In genomic region chr1:113452921-113453770, GRCh38 we compare ENCODE assay signal across 8 cellular contexts.
DNase-seq lines count a peak whose midpoint lies in the region; ATAC-seq and TF ChIP-seq lines count a peak whose summit lies in the region.

No MANE protein-coding gene starts in this region.

- H3K4me1 Mint-ChIP-seq in naive thymus-derived CD4-positive, alpha-beta T cell: peaks cover 0 to 8% (median 0%) of the 10 kb centered on the region in 7 donors

- POLR2A ChIA-PET in naive thymus-derived CD4-positive, alpha-beta T cell (lab: Charles Lee): no interaction called here

- peaks cover 0 to 16% (median 3%) of the 10 kb centered on the region in 11 donors for H3K9me3 Mint-ChIP-seq in naive thymus-derived CD4-positive, alpha-beta T cell

- intact Hi-C loops in dorsolateral prefrontal cortex (cut with DNase I): loop anchor here in 1 of 2 donors (2.0 kb wide), 1 partner anchor 312 kb away; no protein-coding TSS in a partner anchor
- intact Hi-C loops in naive thymus-derived CD4-positive, alpha-beta T cell (cut with micrococcal nuclease): loop anchor here (1.0 to 5.0 kb wide), 2 partner anchors 61 to 313 kb away; partner anchors contain the start of gene MAGI3 (in 1 of the 2)

- ATAC-seq in naive thymus-derived CD4-positive, alpha-beta T cell: peak; percentile 42
- ATAC-seq in GM19328 (IDR thresholded peaks at IDR 0.05; ENCODE audit: unreplicated experiment): no peak
- no peak for ATAC-seq in GM21447 (IDR thresholded peaks at IDR 0.05; ENCODE audit: unreplicated experiment)
- ATAC-seq in HG02588 (IDR thresholded peaks at IDR 0.05; ENCODE audit: unreplicated experiment): no peak

- H3K27me3 Mint-ChIP-seq in naive thymus-derived CD4-positive, alpha-beta T cell: peaks cover 0 to 5% (median 0%) of the 10 kb centered on the region in 5 donors

- H3K4me3 Mint-ChIP-seq in naive thymus-derived CD4-positive, alpha-beta T cell: no peak overlapping the region

- H3K4me1 ChIP-seq in NT2/D1 (ENCODE audit: insufficient read depth, insufficient read length): no peaks in the 10 kb centered on the region
- H3K4me1 ChIP-seq in naive thymus-derived CD4-positive, alpha-beta T cell (ENCODE audit: control insufficient read depth in 2 of 2, insufficient read depth in 2 of 2, low read length in 2 of 2): no peaks in the 10 kb centered on the region

- no peak overlapping the region for H3K9ac ChIP-seq in NT2/D1 (ENCODE audit: insufficient read length, low read depth)

- H3K27ac ChIP-seq in dorsolateral prefrontal cortex: no peak overlapping the region
- no peak overlapping the region for H3K27ac ChIP-seq in naive thymus-derived CD4-positive, alpha-beta T cell (ENCODE audit: low read depth, low read length)

- no peak overlapping the region for H3K27ac Mint-ChIP-seq in naive thymus-derived CD4-positive, alpha-beta T cell

- DNase-seq in AML-193 (lab: John Stamatoyannopoulos, UW) (peak; percentile 39 to 47), GM20000 (ENCODE audit: low spot score) (peak; percentile 14), NT2/D1 (ENCODE audit: low read depth, low spot score) (peak; percentile 16), dorsolateral prefrontal cortex (peak in 1 of 10 donors; percentile 23)
- DNase-seq in naive thymus-derived CD4-positive, alpha-beta T cell: peak in 7 of 9 donors; percentile 0 to 24 (median 11)

- peaks cover 0 to 22% (median 9%) of the 10 kb centered on the region in 5 donors for H3K36me3 Mint-ChIP-seq in naive thymus-derived CD4-positive, alpha-beta T cell

- H3K4me3 ChIP-seq in NT2/D1 (ENCODE audit: insufficient read length, low read depth) (no peak overlapping the region), dorsolateral prefrontal cortex (no peak overlapping the region)
- H3K4me3 ChIP-seq in naive thymus-derived CD4-positive, alpha-beta T cell (ENCODE audit: low read length): no peak overlapping the region

- no peaks in the 10 kb centered on the region for H3K9me3 ChIP-seq in NT2/D1 (ENCODE audit: insufficient read depth, low read length)
- H3K9me3 ChIP-seq in naive thymus-derived CD4-positive, alpha-beta T cell (ENCODE audit: control insufficient read depth in 2 of 3, low read length in 3 of 3): no peaks in the 10 kb centered on the region

- TF ChIP-seq CTCF in GM20000 (IDR thresholded peaks at IDR 0.05; ENCODE audit: extremely low read depth, missing control alignments) (no peak), dorsolateral prefrontal cortex (IDR thresholded peaks at IDR 0.05 in 54 of 56, conservative IDR thresholded peaks at IDR 0.05 in 2 of 56; ENCODE audit: low read depth in 1 of 56, partially characterized antibody in 56 of 56) (peak in 50 of 56 donors; percentile 6 to 58 (median 40))

- CTCF ChIA-PET in naive thymus-derived CD4-positive, alpha-beta T cell (lab: Charles Lee): interaction anchor here (0.7 to 2.1 kb wide), 5 partner anchors 65 to 737 kb away, joined by 3 to 13 read pairs (median 4); partner anchors contain the start of gene PPM1J

- no peaks in the 10 kb centered on the region for H3K27me3 ChIP-seq in NT2/D1 (ENCODE audit: insufficient read depth, insufficient read length)
- no peaks in the 10 kb centered on the region for H3K27me3 ChIP-seq in dorsolateral prefrontal cortex
- no peaks in the 10 kb centered on the region for H3K27me3 ChIP-seq in naive thymus-derived CD4-positive, alpha-beta T cell (ENCODE audit: control insufficient read depth in 2 of 2, insufficient read depth in 2 of 2, low read length in 2 of 2)

- H3K36me3 ChIP-seq in NT2/D1 (ENCODE audit: insufficient read depth, insufficient read length, low read length): no peaks in the 10 kb centered on the region
- no peaks in the 10 kb centered on the region for H3K36me3 ChIP-seq in naive thymus-derived CD4-positive, alpha-beta T cell (ENCODE audit: control insufficient read depth in 2 of 3, insufficient read depth in 3 of 3, low read length in 3 of 3)
